10 cellular contexts compared by ENCODE assay signal in the genomic region with DNA sequence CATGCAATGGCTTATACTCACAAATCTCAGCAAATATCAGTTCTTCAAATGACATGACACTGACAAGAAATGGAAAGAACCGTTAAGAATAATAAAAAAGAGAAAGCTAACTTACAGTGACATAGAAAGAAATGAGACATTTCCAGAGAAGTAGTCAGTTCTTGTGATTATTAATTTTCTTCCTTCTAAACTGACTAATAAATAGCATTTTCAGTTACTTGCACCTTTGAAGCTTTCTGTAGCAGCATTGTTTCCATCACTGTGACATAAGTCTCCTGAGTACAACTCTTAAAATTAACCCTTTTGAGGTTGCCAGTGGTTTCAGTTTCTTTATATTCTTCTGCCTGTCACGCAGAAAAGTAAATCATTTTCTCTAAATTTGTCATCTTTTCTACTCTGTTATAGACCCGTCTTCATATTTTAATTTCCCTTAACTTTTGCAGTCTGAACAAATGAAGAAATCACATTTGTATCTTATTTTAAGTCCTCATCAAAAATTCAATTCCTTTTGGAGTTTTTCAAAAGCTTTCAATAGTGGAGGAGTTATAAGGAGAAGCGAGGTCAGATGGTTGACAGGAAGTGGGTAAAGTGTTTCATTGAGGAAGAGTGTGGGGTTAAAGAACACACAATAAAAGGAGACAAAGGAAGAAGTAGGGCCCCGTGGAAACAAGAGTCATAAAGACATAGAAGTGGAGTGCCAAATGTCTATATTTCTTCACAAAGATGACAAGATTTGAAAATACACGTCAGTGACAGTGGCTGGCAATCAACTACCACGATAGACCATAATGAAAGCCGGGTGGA. TPM values are rescaled to one million over a fixed set of nuclear protein-coding genes. Genes with fewer than 3 reads are reported as not detected.
A peak's percentile ranks its signal among the peaks of the same experiment; 100 is the strongest.
DNase-seq lines count a peak whose midpoint lies in the region; ATAC-seq, FAIRE-seq and TF ChIP-seq lines count a peak whose summit lies in the region.
"Had no signal": no experiment of that assay in that cellular context is flagged by ENCODE, and none has a peak within 500 bp of the region (broad histone marks: within the 10 kb centered on the region; RNA-seq: fewer than 3 reads in every experiment).

No MANE protein-coding gene starts in this region.

- DNase-seq in activated naive CD4-positive, alpha-beta T cell treated with anti-CD3 and anti-CD28 coated beads for 36 hours = peak; percentile 66
- DNase-seq in putamen (ENCODE audit: low spot score) = no peak
- DNase-seq in GM23338 (ENCODE audit: low spot score) = no peak
- DNase-seq in islet precursor cell = no peak
- no peak for DNase-seq in urothelium cell line (ENCODE audit: low spot score)
- DNase-seq: foreskin melanocyte had no signal

- no peak overlapping the region for H3K27ac ChIP-seq in DOHH2 (ENCODE audit: low read depth, low read length)
- H3K27ac ChIP-seq in GM23338 (ENCODE audit: low read depth) = no peak overlapping the region
- H3K27ac ChIP-seq: VCaP had no signal

- H3K79me2 ChIP-seq in DOHH2 (ENCODE audit: control insufficient read depth, low read length) (no peaks in the 10 kb centered on the region), GM23338 (replicated peaks; ENCODE audit: insufficient read depth) (no peaks in the 10 kb centered on the region)

- ATAC-seq in GM19397 (IDR thresholded peaks at IDR 0.05; ENCODE audit: unreplicated experiment) = peak; percentile 82
- peak; percentile 94 for ATAC-seq in HG03159 (IDR thresholded peaks at IDR 0.05; ENCODE audit: unreplicated experiment)
- ATAC-seq in GM23338 = no peak

- H3K9me3 ChIP-seq in DOHH2 (ENCODE audit: control insufficient read depth, insufficient read depth, low read length) = no peaks in the 10 kb centered on the region

- H3K27me3 Mint-ChIP-seq in activated naive CD4-positive, alpha-beta T cell treated with anti-CD3 and anti-CD28 coated beads for 36 hours (ENCODE audit: low read depth) = no peaks in the 10 kb centered on the region
- no peaks in the 10 kb centered on the region for H3K27me3 Mint-ChIP-seq in GM23338 (ENCODE audit: insufficient read depth, low read depth, poor library complexity)

- H3K4me1 ChIP-seq in DOHH2 (ENCODE audit: control insufficient read depth, low read length) = peaks cover 11% of the 10 kb centered on the region
- H3K4me1 ChIP-seq in GM23338 (ENCODE audit: insufficient read depth) = no peaks in the 10 kb centered on the region

- no peaks in the 10 kb centered on the region for H3F3A ChIP-seq in DOHH2 (ENCODE audit: control insufficient read depth, insufficient read depth)
- H3F3A ChIP-seq in GM23338 (replicated peaks; ENCODE audit: low read depth) = no peaks in the 10 kb centered on the region

- H3K4me2 ChIP-seq in DOHH2 (ENCODE audit: low read length) (peak overlapping the region; percentile 17; the same call in 1 of the 2 replicates), GM23338 (no peak overlapping the region)

- intact Hi-C loops in activated naive CD4-positive, alpha-beta T cell treated with anti-CD3 and anti-CD28 coated beads for 36 hours (cut with micrococcal nuclease) = loop anchor here (1.0 to 5.0 kb wide), 21 partner anchors 11 to 1140 kb away; a partner anchor contains a TSS

- no peaks in the 10 kb centered on the region for H3K36me3 Mint-ChIP-seq in activated naive CD4-positive, alpha-beta T cell treated with anti-CD3 and anti-CD28 coated beads for 36 hours (ENCODE audit: low read depth)
- H3K36me3 Mint-ChIP-seq in GM23338 (ENCODE audit: low read depth) = no peaks in the 10 kb centered on the region

- H3K27me3 ChIP-seq in DOHH2 (ENCODE audit: control insufficient read depth, low read length) (no peaks in the 10 kb centered on the region), GM23338 (ENCODE audit: insufficient read depth) (no peaks in the 10 kb centered on the region)

- H3K4me3 ChIP-seq in DOHH2 (ENCODE audit: low read length) (no peak overlapping the region), GM23338 (no peak overlapping the region)

- H3K4me3 Mint-ChIP-seq in activated naive CD4-positive, alpha-beta T cell treated with anti-CD3 and anti-CD28 coated beads for 36 hours = peak overlapping the region; percentile 63
- H3K4me3 Mint-ChIP-seq in GM23338 = no peak overlapping the region

- no peak for FAIRE-seq in urothelium cell line (lab: Jason Lieb, UNC)

- no peak overlapping the region for H2AFZ ChIP-seq in GM23338

- H3K36me3 ChIP-seq in DOHH2 (ENCODE audit: control insufficient read depth, low read length) = no peaks in the 10 kb centered on the region
- no peaks in the 10 kb centered on the region for H3K36me3 ChIP-seq in GM23338 (ENCODE audit: insufficient read depth)

- CTCF ChIA-PET in activated naive CD4-positive, alpha-beta T cell treated with anti-CD3 and anti-CD28 coated beads for 36 hours (lab: Charles Lee) = interaction anchor here (0.8 to 3.5 kb wide), 9 partner anchors 9 to 109 kb away, joined by 3 to 27 read pairs (median 4); no protein-coding TSS in a partner anchor

- H4K20me1 ChIP-seq in DOHH2 (ENCODE audit: control insufficient read depth, insufficient read depth, low read depth, low read length) = no peaks in the 10 kb centered on the region
- H4K20me1 ChIP-seq in GM23338 (replicated peaks; ENCODE audit: insufficient read depth) = no peaks in the 10 kb centered on the region

- no peaks in the 10 kb centered on the region for H3K9me2 ChIP-seq in DOHH2 (replicated peaks; ENCODE audit: control insufficient read depth, low read length)
- no peaks in the 10 kb centered on the region for H3K9me2 ChIP-seq in GM23338 (ENCODE audit: insufficient read depth)

- H3K4me1 Mint-ChIP-seq in activated naive CD4-positive, alpha-beta T cell treated with anti-CD3 and anti-CD28 coated beads for 36 hours (ENCODE audit: low read depth) = peaks cover 82% of the 10 kb centered on the region
- no peaks in the 10 kb centered on the region for H3K4me1 Mint-ChIP-seq in GM23338

- H3K9me3 Mint-ChIP-seq in activated naive CD4-positive, alpha-beta T cell treated with anti-CD3 and anti-CD28 coated beads for 36 hours = no peaks in the 10 kb centered on the region
- no peaks in the 10 kb centered on the region for H3K9me3 Mint-ChIP-seq in GM23338

- H3K27ac Mint-ChIP-seq in activated naive CD4-positive, alpha-beta T cell treated with anti-CD3 and anti-CD28 coated beads for 36 hours = peak overlapping the region; percentile 100
- H3K27ac Mint-ChIP-seq in GM23338 = no peak overlapping the region

- no peak for TF ChIP-seq CTCF in DOHH2 (IDR thresholded peaks at IDR 0.05; ENCODE audit: low read depth, low read length, poor library complexity, severe bottlenecking)
- TF ChIP-seq CTCF in GM23338 (conservative IDR thresholded peaks at IDR 0.05; ENCODE audit: low read depth in 2 of 2) = no peak

TF ChIP-seq in GM23338, 12 proteins besides CTCF, POLR2A, EP300 and RAD21:
- TF ChIP-seq JUNB (IDR thresholded peaks at IDR 0.05; ENCODE audit: unreplicated experiment) = no peak

RNA-seq across cellular contexts. Expression of a gene that starts 57.9 kb away (rescaled TPM):
- 100 to 1,000 TPM; 129 to 131 TPM for total RNA-seq in activated naive CD4-positive, alpha-beta T cell treated with anti-CD3 and anti-CD28 coated beads for 36 hours
- 4.1 and 5.2 TPM in 2 replicates for total RNA-seq in GM23338 (2014; rRNA removed; shearing (Covaris generic))
- polyA plus RNA-seq in GM23338 (2016; fragmentation: Nextera tagmentation; extraction: Ambion mirVana) = 2.6 and 2.7 TPM in 2 replicates

Comparison
In these comparisons a context has a peak if more than half of its experiments do, and no peak if none do; other contexts are left out.
1. RNA of a gene that starts 57.9 kb away (total RNA-seq): 129 to 131 TPM in activated naive CD4-positive, alpha-beta T cell treated with anti-CD3 and anti-CD28 coated beads for 36 hours; 4.1 to 5.2 TPM in GM23338; every median in the first group is over 10 times any median in the second.